In the genomic region with DNA sequence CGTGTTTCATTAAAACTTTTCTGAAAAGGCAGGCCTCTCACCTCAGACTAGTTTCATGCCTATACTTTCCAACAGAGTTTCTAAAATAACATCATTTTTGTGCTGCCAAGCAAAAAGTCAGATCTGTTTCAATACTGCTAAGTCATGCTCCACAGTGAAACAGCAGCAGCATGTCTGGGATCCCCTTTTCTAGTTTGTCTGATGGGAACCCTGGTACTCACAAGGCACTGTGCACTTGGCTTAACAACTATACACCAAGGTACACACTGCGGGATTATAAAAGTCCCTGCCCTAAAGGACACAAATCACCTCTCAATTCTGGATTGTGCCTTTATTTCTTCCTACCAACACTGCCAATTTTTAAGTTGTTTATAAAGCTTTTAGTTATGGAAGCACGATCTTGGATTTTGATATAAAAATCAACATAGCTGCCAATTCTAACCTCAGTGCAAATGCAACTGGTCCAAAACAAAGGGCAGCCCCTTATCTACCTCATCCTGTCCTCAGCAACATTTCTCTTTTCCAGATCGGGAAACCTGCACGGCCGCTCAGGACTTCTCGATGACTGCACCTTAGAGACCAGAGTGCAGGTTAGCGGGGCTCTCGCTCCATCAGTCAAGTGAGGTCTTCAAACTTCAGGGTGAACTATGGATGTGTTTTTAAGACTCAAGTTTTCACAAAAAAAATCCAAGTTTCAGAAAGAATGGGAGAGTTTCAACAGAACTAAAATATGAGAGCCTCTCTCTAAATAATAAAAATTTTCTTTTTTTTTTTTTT, we compare ENCODE assay signal across 8 cellular contexts. TPM values are rescaled to one million over a fixed set of nuclear protein-coding genes. Genes with fewer than 3 reads are reported as not detected.
A peak's percentile ranks its signal among the peaks of the same experiment; 100 is the strongest.
DNase-seq lines count a peak whose midpoint lies in the region; ATAC-seq and TF ChIP-seq lines count a peak whose summit lies in the region.

No MANE protein-coding gene starts in this region.

- no peaks in the 10 kb centered on the region for H3K9me3 Mint-ChIP-seq in dendritic cell treated with granulocyte-macrophage colony-stimulating factor and Interleukin-4, amounts not matched to agents 40 ng/mL and 50 ng/mL, for 4 days
- H3K9me3 Mint-ChIP-seq in osteocyte (ENCODE audit: unreplicated experiment) = no peaks in the 10 kb centered on the region

- H3K4me3 Mint-ChIP-seq in dendritic cell treated with granulocyte-macrophage colony-stimulating factor and Interleukin-4, amounts not matched to agents 40 ng/mL and 50 ng/mL, for 4 days = no peak overlapping the region
- H3K4me3 Mint-ChIP-seq in osteocyte (ENCODE audit: unreplicated experiment) = peak overlapping the region; percentile 57

- TF ChIP-seq CTCF in GM12864 (IDR thresholded peaks at IDR 0.05; ENCODE audit: low read depth, low read length, missing control alignments) = no peak
- no peak for TF ChIP-seq CTCF in osteocyte (IDR thresholded peaks at IDR 0.05)

- H3K4me1 Mint-ChIP-seq in dendritic cell treated with granulocyte-macrophage colony-stimulating factor and Interleukin-4, amounts not matched to agents 40 ng/mL and 50 ng/mL, for 4 days (ENCODE audit: low read depth) = peaks cover 48% of the 10 kb centered on the region
- peaks cover 21% of the 10 kb centered on the region for H3K4me1 Mint-ChIP-seq in osteocyte (ENCODE audit: unreplicated experiment)

- H3K4me3 ChIP-seq in GM12864 (ENCODE audit: low read depth, low read length) = peak overlapping the region; percentile 98

- no peak for ATAC-seq in GM19324 (IDR thresholded peaks at IDR 0.05; ENCODE audit: low FRiP score, unreplicated experiment)

- no peaks in the 10 kb centered on the region for H3K27me3 Mint-ChIP-seq in dendritic cell treated with granulocyte-macrophage colony-stimulating factor and Interleukin-4, amounts not matched to agents 40 ng/mL and 50 ng/mL, for 4 days
- no peaks in the 10 kb centered on the region for H3K27me3 Mint-ChIP-seq in osteocyte (ENCODE audit: unreplicated experiment)

- intact Hi-C loops in dendritic cell treated with granulocyte-macrophage colony-stimulating factor and Interleukin-4, amounts not matched to agents 40 ng/mL and 50 ng/mL, for 4 days (cut with micrococcal nuclease) = no loop called here

- peak overlapping the region; percentile 96 for H3K27ac Mint-ChIP-seq in dendritic cell treated with granulocyte-macrophage colony-stimulating factor and Interleukin-4, amounts not matched to agents 40 ng/mL and 50 ng/mL, for 4 days
- H3K27ac Mint-ChIP-seq in osteocyte (ENCODE audit: unreplicated experiment) = peak overlapping the region; percentile 95

- peaks cover 37% of the 10 kb centered on the region for H3K36me3 Mint-ChIP-seq in dendritic cell treated with granulocyte-macrophage colony-stimulating factor and Interleukin-4, amounts not matched to agents 40 ng/mL and 50 ng/mL, for 4 days (ENCODE audit: low read depth)
- H3K36me3 Mint-ChIP-seq in osteocyte (ENCODE audit: unreplicated experiment) = peaks cover 18% of the 10 kb centered on the region

- DNase-seq in GM12864 (ENCODE audit: low read depth) (peak; percentile 40), NCI-H510A treated with DMSO at 0.1 percent for 48 hours (lab: John Stamatoyannopoulos, UW) (peak; percentile 38), osteocyte (ENCODE audit: extremely low spot score, unreplicated experiment) (no peak), NCI-H226 (no peak), SW 1271 (lab: John Stamatoyannopoulos, UW) (no peak), EL (no peak)

RNA-seq across cellular contexts. Expression of gene EIF5, which starts 1.7 kb away (rescaled TPM):
- 214 and 229 TPM in 2 replicates for total RNA-seq in osteocyte

RNA-seq across cellular contexts. Expression of gene MARK3, which starts 52.9 kb away (rescaled TPM):
- 81.7 and 84.2 TPM in 2 replicates for total RNA-seq in osteocyte

Comparison
In these comparisons a context has a peak if more than half of its experiments do, and no peak if none do; other contexts are left out.
1. DNase-seq: peak in GM12864 (single experiment) and NCI-H510A treated with DMSO at 0.1 percent for 48 hours (single experiment); none in osteocyte (single experiment), NCI-H226 (single experiment), SW 1271 (0 of 2) and EL (single experiment).